8 cellular contexts compared by ENCODE assay signal in the genomic region with DNA sequence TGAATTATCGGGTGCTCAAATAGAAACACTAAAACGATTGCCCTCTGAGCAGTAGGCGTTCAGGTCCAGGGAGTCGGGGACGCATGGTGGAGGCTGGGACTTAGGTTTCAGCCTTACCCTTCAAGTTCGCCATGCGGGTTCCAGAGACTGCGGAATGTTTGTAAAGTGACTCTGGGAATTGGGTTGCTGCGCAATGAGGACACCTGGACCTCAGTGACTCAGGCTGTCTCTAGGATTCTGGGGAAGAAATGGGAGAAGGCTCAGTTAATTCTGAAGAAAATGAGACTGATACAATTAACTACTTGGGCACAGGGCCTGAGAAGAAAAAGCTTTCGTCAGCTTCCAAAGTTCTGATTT. TPM values are rescaled to one million over a fixed set of nuclear protein-coding genes. Genes with fewer than 3 reads are reported as not detected.
A peak's percentile ranks its signal among the peaks of the same experiment; 100 is the strongest.
DNase-seq lines count a peak whose midpoint lies in the region; ATAC-seq and TF ChIP-seq lines count a peak whose summit lies in the region.

No MANE protein-coding gene starts in this region.

- H3K4me3 ChIP-seq in adipocyte (ENCODE audit: low read length): peak overlapping the region; percentile 97
- peak overlapping the region; percentile 68 for H3K4me3 ChIP-seq in kidney epithelial cell (ENCODE audit: low read depth, low read length)
- peak overlapping the region in 2 of 3 donors; percentile 53 to 83 for H3K4me3 ChIP-seq in thyroid gland (replicated peaks in 1 of 3)

- intact Hi-C loops in thyroid gland (cut with DNase I): no loop called here

- peaks cover 5% of the 10 kb centered on the region for H3K27me3 Mint-ChIP-seq in activated CD8-positive, alpha-beta memory T cell treated with anti-CD3 and anti-CD28 coated beads, Interleukin-2, amount 10 ng/mL, durations not matched to agents 7 days and 5 days

- peak overlapping the region; percentile 80 for H3K4me3 Mint-ChIP-seq in activated CD8-positive, alpha-beta memory T cell treated with anti-CD3 and anti-CD28 coated beads, Interleukin-2, amount 10 ng/mL, durations not matched to agents 7 days and 5 days

- H3K27me3 ChIP-seq in adipocyte (replicated peaks; ENCODE audit: control insufficient read depth, insufficient read depth, low read length) (no peaks in the 10 kb centered on the region), kidney epithelial cell (ENCODE audit: control insufficient read depth, insufficient read depth, low read length) (no peaks in the 10 kb centered on the region), thyroid gland (no peaks in the 10 kb centered on the region)

- 52 to 53% methylated on average over 10 of the region's 10 CpGs for WGBS in thyroid gland, 2 donors

- no peak for ATAC-seq in activated CD8-positive, alpha-beta memory T cell treated with anti-CD3 and anti-CD28 coated beads, Interleukin-2, amount 10 ng/mL, durations not matched to agents 7 days and 5 days
- ATAC-seq in GM18498 (IDR thresholded peaks at IDR 0.05; ENCODE audit: unreplicated experiment) (no peak), GM21526 (IDR thresholded peaks at IDR 0.05; ENCODE audit: low FRiP score, unreplicated experiment) (no peak)

- CTCF ChIA-PET in activated CD8-positive, alpha-beta memory T cell treated with anti-CD3 and anti-CD28 coated beads, Interleukin-2, amount 10 ng/mL, durations not matched to agents 7 days and 5 days (lab: Charles Lee): interaction anchor here (1.0 to 6.3 kb wide), 8 partner anchors 12 to 41 kb away, joined by 3 to 34 read pairs (median 10); no protein-coding TSS in a partner anchor

- H3K9me3 ChIP-seq in adipocyte (ENCODE audit: control insufficient read depth, low read length): no peaks in the 10 kb centered on the region
- H3K9me3 ChIP-seq in thyroid gland: no peaks in the 10 kb centered on the region

- peaks cover 47% of the 10 kb centered on the region for H3K36me3 Mint-ChIP-seq in activated CD8-positive, alpha-beta memory T cell treated with anti-CD3 and anti-CD28 coated beads, Interleukin-2, amount 10 ng/mL, durations not matched to agents 7 days and 5 days

- peaks cover 30% of the 10 kb centered on the region for H3K36me3 ChIP-seq in adipocyte (ENCODE audit: control insufficient read depth, insufficient read depth, low read length, severe bottlenecking)
- no peaks in the 10 kb centered on the region for H3K36me3 ChIP-seq in kidney epithelial cell (ENCODE audit: control insufficient read depth, insufficient read depth, low read length)
- no peaks in the 10 kb centered on the region for H3K36me3 ChIP-seq in thyroid gland

- peaks cover 60% of the 10 kb centered on the region for H3K4me1 ChIP-seq in adipocyte (ENCODE audit: control insufficient read depth, insufficient read depth, low read length)
- H3K4me1 ChIP-seq in thyroid gland: peaks cover 3 to 15% of the 10 kb centered on the region in 2 donors

- no peak for DNase-seq in activated CD8-positive, alpha-beta memory T cell treated with anti-CD3 and anti-CD28 coated beads, Interleukin-2, amount 10 ng/mL, durations not matched to agents 7 days and 5 days
- no peak for DNase-seq in activated CD8-positive, alpha-beta memory T cell treated with anti-CD3 and anti-CD28 coated beads, Interleukin-2, amount 50 U/mL, for 48 hours
- DNase-seq in adipocyte (ENCODE audit: low read depth) (no peak), kidney epithelial cell (ENCODE audit: low read depth) (no peak), thyroid gland (no peak), NCI-H1105 treated with DMSO at 0.1 percent for 48 hours (lab: John Stamatoyannopoulos, UW) (no peak)

- TF ChIP-seq CTCF in kidney epithelial cell (IDR thresholded peaks at IDR 0.05; ENCODE audit: insufficient read depth, low read length, poor library complexity, severe bottlenecking) (no peak), thyroid gland (IDR thresholded peaks at IDR 0.05) (no peak)

- no peak for TF ChIP-seq POLR2A in thyroid gland (IDR thresholded peaks at IDR 0.05)

- peak overlapping the region; percentile 67 to 93 (median 81) for H3K27ac ChIP-seq in thyroid gland

- peaks cover 63% of the 10 kb centered on the region for H3K4me1 Mint-ChIP-seq in activated CD8-positive, alpha-beta memory T cell treated with anti-CD3 and anti-CD28 coated beads, Interleukin-2, amount 10 ng/mL, durations not matched to agents 7 days and 5 days

- H3K9me3 Mint-ChIP-seq in activated CD8-positive, alpha-beta memory T cell treated with anti-CD3 and anti-CD28 coated beads, Interleukin-2, amount 10 ng/mL, durations not matched to agents 7 days and 5 days (ENCODE audit: low read depth): no peaks in the 10 kb centered on the region

- H3K27ac Mint-ChIP-seq in activated CD8-positive, alpha-beta memory T cell treated with anti-CD3 and anti-CD28 coated beads, Interleukin-2, amount 10 ng/mL, durations not matched to agents 7 days and 5 days: peak overlapping the region; percentile 72

- peak overlapping the region; percentile 95 for H3K9ac ChIP-seq in adipocyte (ENCODE audit: low read length)

RNA-seq across cellular contexts. Expression of a gene that starts 1.1 kb away (rescaled TPM):
- total RNA-seq in activated CD8-positive, alpha-beta memory T cell treated with anti-CD3 and anti-CD28 coated beads, Interleukin-2, amount 10 ng/mL, durations not matched to agents 7 days and 5 days: 100 to 1,000 TPM in 1 of 2 experiments, 10 to 100 TPM in 1; 88.3 to 138 TPM
- total RNA-seq in kidney epithelial cell (114 and 126 TPM in 2 replicates), thyroid gland (100 to 1,000 TPM in 2 of 4 donors, 10 to 100 TPM in 2; 65.7 to 201 (median 111) TPM)
